In the genomic region with DNA sequence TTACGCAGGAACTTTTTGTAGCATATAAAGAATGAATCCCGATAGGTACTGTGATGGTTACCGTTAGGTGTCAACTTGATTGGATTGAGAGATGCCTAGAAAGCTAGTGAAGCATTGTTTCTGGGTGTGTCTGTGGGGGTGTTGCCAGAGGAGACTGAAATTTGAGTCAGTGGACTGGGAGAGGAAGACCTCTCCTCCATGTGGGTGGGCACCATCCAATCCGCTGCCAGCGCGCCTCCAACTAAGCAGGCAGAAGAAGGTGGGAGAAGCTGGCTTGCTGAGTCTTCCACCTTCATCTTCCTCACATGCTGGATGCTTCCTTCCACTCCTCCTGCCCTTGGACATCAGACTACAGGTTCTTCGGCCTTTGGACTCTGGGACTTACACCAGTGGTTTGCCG, we compare ENCODE assay signal across 9 cellular contexts. TPM values are rescaled to one million over a fixed set of nuclear protein-coding genes. Genes with fewer than 3 reads are reported as not detected.
A peak's percentile ranks its signal among the peaks of the same experiment; 100 is the strongest.
DNase-seq lines count a peak whose midpoint lies in the region; ATAC-seq and TF ChIP-seq lines count a peak whose summit lies in the region.
"Had no signal": no experiment of that assay in that cellular context is flagged by ENCODE, and none has a peak within 500 bp of the region (broad histone marks: within the 10 kb centered on the region; RNA-seq: fewer than 3 reads in every experiment).

No MANE protein-coding gene starts in this region.

- POLR2A ChIA-PET in CD4-positive, alpha-beta memory T cell (lab: Charles Lee; ENCODE audit: partially characterized antibody), result no interaction called here

- no peaks in the 10 kb centered on the region for H3K9me2 ChIP-seq in hepatocyte (replicated peaks; ENCODE audit: insufficient read depth)

- H3K14ac ChIP-seq in trophoblast cell (ENCODE audit: low read length), result no peak overlapping the region

- no peak overlapping the region for H2AK5ac ChIP-seq in trophoblast cell (ENCODE audit: low read length)

- H3K79me2 ChIP-seq in hepatocyte, result no peaks in the 10 kb centered on the region
- no peaks in the 10 kb centered on the region for H3K79me2 ChIP-seq in trophoblast cell (ENCODE audit: control insufficient read depth, insufficient read depth, low read length, poor library complexity)

- H3K27ac Mint-ChIP-seq in CD4-positive, alpha-beta memory T cell, result no peak overlapping the region

- H3K36me3 Mint-ChIP-seq in CD4-positive, alpha-beta memory T cell, result no peaks in the 10 kb centered on the region

- no peaks in the 10 kb centered on the region for H3K4me1 ChIP-seq in CD4-positive, alpha-beta memory T cell (ENCODE audit: insufficient read depth, low read length)
- H3K4me1 ChIP-seq in hepatocyte (ENCODE audit: insufficient read depth) (peaks cover 5% of the 10 kb centered on the region), trophoblast cell (ENCODE audit: control insufficient read depth in 1 of 2, insufficient read depth in 2 of 2, low read length in 2 of 2) (peaks cover 13 to 28% of the 10 kb centered on the region in 2 experiments), tibial artery (peaks cover 0 to 12% (median 6%) of the 10 kb centered on the region in 4 donors)

- H3K4me1 Mint-ChIP-seq in CD4-positive, alpha-beta memory T cell, result peaks cover 4 to 11% (median 8%) of the 10 kb centered on the region in 4 donors

- no peak overlapping the region for H3K27ac ChIP-seq in CD4-positive, alpha-beta memory T cell (ENCODE audit: low read depth, low read length)
- H3K27ac ChIP-seq in hepatocyte (no peak overlapping the region), trophoblast cell (ENCODE audit: low read depth, low read length) (no peak overlapping the region), tibial artery (no peak overlapping the region)

- no peak overlapping the region for H4K91ac ChIP-seq in trophoblast cell (ENCODE audit: low read depth, low read length)

- no peak overlapping the region for H2BK12ac ChIP-seq in trophoblast cell (ENCODE audit: low read length)

- no peak overlapping the region for H4K8ac ChIP-seq in trophoblast cell (ENCODE audit: low read depth, low read length)

- H2AFZ ChIP-seq in hepatocyte (peak overlapping the region; percentile 94), trophoblast cell (ENCODE audit: insufficient read depth, low read length, poor library complexity) (no peak overlapping the region)

- peaks cover 38 to 40% of the 10 kb centered on the region in 2 donors for H3K27me3 Mint-ChIP-seq in CD4-positive, alpha-beta memory T cell

- no peak for DNase-seq in CD4-positive, alpha-beta memory T cell
- no peak for DNase-seq in Jurkat, Clone E6-1 (ENCODE audit: low read depth, low spot score)
- no peak for DNase-seq in hepatocyte (ENCODE audit: low spot score)
- no peak for DNase-seq in trophoblast cell
- DNase-seq in tibial artery, result no peak
- no peak for DNase-seq in COLO668 (lab: John Stamatoyannopoulos, UW; ENCODE audit: unreplicated experiment)
- DNase-seq: MM.1S, NCI-H510A had no signal

- H3K4ac ChIP-seq in trophoblast cell (ENCODE audit: low read depth, low read length), result no peak overlapping the region

- no peak overlapping the region for H2BK120ac ChIP-seq in trophoblast cell (ENCODE audit: insufficient read depth, low read length, poor library complexity)

- no peak overlapping the region for H3K18ac ChIP-seq in trophoblast cell (ENCODE audit: low read length)

- WGBS in hepatocyte (ENCODE audit: low lambda C conversion rate, missing lambda C conversion rate), result 83% methylated on average over 8 of the region's 8 CpGs
- WGBS in trophoblast cell (ENCODE audit: extremely low coverage, insufficient coverage, insufficient read length), result no CpG with 5 or more reads among the region's 8 CpGs

- H3K4me3 Mint-ChIP-seq in CD4-positive, alpha-beta memory T cell, result peak overlapping the region in 6 of 8 donors; percentile 11 to 66 (median 50)

- ATAC-seq in GM19467 (IDR thresholded peaks at IDR 0.05; ENCODE audit: unreplicated experiment), result no peak

- no peaks in the 10 kb centered on the region for H3K9me3 ChIP-seq in CD4-positive, alpha-beta memory T cell (ENCODE audit: control insufficient read depth in 1 of 2, low read length in 2 of 2)
- H3K9me3 ChIP-seq in hepatocyte (ENCODE audit: low read depth) (no peaks in the 10 kb centered on the region), trophoblast cell (ENCODE audit: insufficient read depth, low read depth, low read length) (peaks cover 4% of the 10 kb centered on the region), tibial artery (no peaks in the 10 kb centered on the region)

- no peak overlapping the region for H3K4me3 ChIP-seq in CD4-positive, alpha-beta memory T cell (ENCODE audit: low read length in 2 of 2)
- H3K4me3 ChIP-seq in Jurkat, Clone E6-1 (ENCODE audit: low read length), result peak overlapping the region; percentile 50
- H3K4me3 ChIP-seq in hepatocyte, result peak overlapping the region; percentile 67
- H3K4me3 ChIP-seq in trophoblast cell (ENCODE audit: low read depth, low read length), result no peak overlapping the region
- H3K4me3 ChIP-seq in tibial artery, result peak overlapping the region in 1 of 2 donors; percentile 54

- no peak overlapping the region for H4K12ac ChIP-seq in trophoblast cell (ENCODE audit: low read depth, low read length)

- H3K4me2 ChIP-seq in hepatocyte (peak overlapping the region; percentile 98), trophoblast cell (ENCODE audit: low read length) (peak overlapping the region; percentile 80)

- peaks cover 0 to 3% (median 0%) of the 10 kb centered on the region in 8 donors for H3K9me3 Mint-ChIP-seq in CD4-positive, alpha-beta memory T cell

- CTCF ChIA-PET in CD4-positive, alpha-beta memory T cell (lab: Charles Lee; ENCODE audit: partially characterized antibody), result interaction anchor here (3.9 kb wide), 1 partner anchor 59 kb away, joined by 10 read pairs; no protein-coding TSS in a partner anchor

- peaks cover 8% of the 10 kb centered on the region for H3K27me3 ChIP-seq in CD4-positive, alpha-beta memory T cell (ENCODE audit: insufficient read depth, low read length)
- peaks cover 12% of the 10 kb centered on the region for H3K27me3 ChIP-seq in hepatocyte
- peaks cover 3% of the 10 kb centered on the region for H3K27me3 ChIP-seq in trophoblast cell (ENCODE audit: insufficient read depth, low read length)
- peaks cover 0 to 12% of the 10 kb centered on the region in 2 donors for H3K27me3 ChIP-seq in tibial artery

- H2BK5ac ChIP-seq in trophoblast cell (ENCODE audit: low read depth, low read length, poor library complexity), result no peak overlapping the region

- no peak overlapping the region for H3K9ac ChIP-seq in trophoblast cell (ENCODE audit: low read length)

- peaks cover 13% of the 10 kb centered on the region for H3K79me1 ChIP-seq in trophoblast cell (ENCODE audit: low read length)

- intact Hi-C loops in CD4-positive, alpha-beta memory T cell (cut with micrococcal nuclease), result no loop called here
- intact Hi-C loops in tibial artery (cut with DNase I; ENCODE audit: low total_unique reads), result no loop called here

- H3K23ac ChIP-seq in trophoblast cell (ENCODE audit: low read length), result no peak overlapping the region

- no peaks in the 10 kb centered on the region for H3K36me3 ChIP-seq in CD4-positive, alpha-beta memory T cell (ENCODE audit: insufficient read depth, low read length)
- H3K36me3 ChIP-seq in hepatocyte (replicated peaks; ENCODE audit: insufficient read depth, low read depth) (no peaks in the 10 kb centered on the region), trophoblast cell (ENCODE audit: control insufficient read depth in 1 of 2, insufficient read depth in 2 of 2, low read length in 2 of 2) (peaks cover 0 to 1% of the 10 kb centered on the region in 2 experiments), tibial artery (peaks cover 2 to 8% (median 6%) of the 10 kb centered on the region in 3 donors)

- TF ChIP-seq CTCF in hepatocyte (IDR thresholded peaks at IDR 0.05; ENCODE audit: poor library complexity) (no peak), tibial artery (IDR thresholded peaks at IDR 0.05) (no peak)

- no peaks in the 10 kb centered on the region for H4K20me1 ChIP-seq in hepatocyte (ENCODE audit: insufficient read depth, poor library complexity, severe bottlenecking)

RNA-seq across cellular contexts. Expression of a gene that starts 40.1 kb away (rescaled TPM):
- total RNA-seq in CD4-positive, alpha-beta memory T cell, result 1 to 10 TPM; 5.4 to 5.5 TPM
- 1 to 10 TPM; 2.6 to 3.2 TPM for polyA plus RNA-seq in CD4-positive, alpha-beta memory T cell
- 12.5 TPM for polyA plus RNA-seq in Jurkat, Clone E6-1 (2012; ENCODE audit: insufficient read depth, insufficient read length)
- 32.5 and 43.1 TPM in 2 replicates for total RNA-seq in hepatocyte
- 36.1 and 44.4 TPM in 2 replicates for polyA plus RNA-seq in hepatocyte
- polyA plus RNA-seq in trophoblast cell (2013), result 65.0 and 74.6 TPM in 2 replicates

Comparison
In these comparisons a context has a peak if more than half of its experiments do, and no peak if none do; other contexts are left out.
1. H3K4me3 ChIP-seq: peak in Jurkat, Clone E6-1 (single experiment) and hepatocyte (single experiment); none in CD4-positive, alpha-beta memory T cell (0 of 2) and trophoblast cell (single experiment).